Comparison of ENCODE assay signal across 14 cellular contexts in the genomic region with DNA sequence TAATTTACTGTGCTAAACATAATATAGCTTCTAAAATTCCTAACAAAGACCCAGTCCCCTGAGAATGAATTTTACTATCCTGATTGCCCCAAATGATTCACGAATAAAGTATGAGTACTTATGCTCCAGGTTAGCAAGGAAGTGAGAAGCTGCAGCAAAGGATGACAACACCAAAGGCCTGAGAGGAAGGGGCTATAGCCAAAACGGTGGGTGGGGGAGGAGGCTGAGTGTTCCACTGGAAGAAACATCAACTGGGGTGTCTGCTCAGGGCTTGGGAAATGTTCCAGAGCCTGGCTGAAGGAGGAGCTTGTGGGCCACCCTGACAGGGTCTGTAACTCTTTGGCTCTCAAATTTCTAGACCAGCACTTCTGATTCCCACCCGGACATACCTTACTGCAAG.
A peak's percentile ranks its signal among the peaks of the same experiment; 100 is the strongest.
DNase-seq lines count a peak whose midpoint lies in the region; ATAC-seq and TF ChIP-seq lines count a peak whose summit lies in the region.
"Had no signal": no experiment of that assay in that cellular context is flagged by ENCODE, and none has a peak within 500 bp of the region (broad histone marks: within the 10 kb centered on the region; RNA-seq: fewer than 3 reads in every experiment).

No MANE protein-coding gene starts in this region.

- no peak overlapping the region for H3K27ac ChIP-seq in GM23338 (ENCODE audit: low read depth)
- peak overlapping the region; percentile 47 for H3K27ac ChIP-seq in smooth muscle cell (ENCODE audit: low read depth)
- H3K27ac ChIP-seq: ascending aorta, colonic mucosa had no signal

- H4K20me1 ChIP-seq in GM23338 (replicated peaks; ENCODE audit: insufficient read depth) (no peaks in the 10 kb centered on the region), smooth muscle cell (ENCODE audit: low read depth) (no peaks in the 10 kb centered on the region)

- H3K4me3 ChIP-seq in GM23338: no peak overlapping the region
- H3K4me3 ChIP-seq in smooth muscle cell: no peak overlapping the region
- H3K4me3 ChIP-seq: ascending aorta, colonic mucosa had no signal

- peak in 1 of 2 experiments; percentile 25; a peak in 2 of 4 replicates for TF ChIP-seq CTCF in GM23338 (conservative IDR thresholded peaks at IDR 0.05; ENCODE audit: low read depth in 2 of 2)
- TF ChIP-seq CTCF in smooth muscle cell (IDR thresholded peaks at IDR 0.05; ENCODE audit: borderline replicate concordance, insufficient read depth, poor library complexity, severe bottlenecking): no peak

- H3K79me2 ChIP-seq in GM23338 (replicated peaks; ENCODE audit: insufficient read depth) (no peaks in the 10 kb centered on the region), smooth muscle cell (ENCODE audit: low read depth) (no peaks in the 10 kb centered on the region)

- no peaks in the 10 kb centered on the region for H3K36me3 Mint-ChIP-seq in GM23338 (ENCODE audit: low read depth)
- H3K36me3 Mint-ChIP-seq: CD8-positive, alpha-beta T cell had no signal

- H3K27ac Mint-ChIP-seq in GM23338: no peak overlapping the region
- H3K27ac Mint-ChIP-seq: activated CD4-positive, alpha-beta T cell treated with anti-CD3 and anti-CD28 coated beads, Interleukin-2, amount 10 ng/mL, durations not matched to agents 7 days and 5 days; CD8-positive, alpha-beta T cell; endodermal cell had no signal

- H3K9me3 Mint-ChIP-seq in GM23338: no peaks in the 10 kb centered on the region
- H3K9me3 Mint-ChIP-seq: activated CD4-positive, alpha-beta T cell treated with anti-CD3 and anti-CD28 coated beads, Interleukin-2, amount 10 ng/mL, durations not matched to agents 7 days and 5 days; CD8-positive, alpha-beta T cell; endodermal cell had no signal

- H3K9me2 ChIP-seq in GM23338 (ENCODE audit: insufficient read depth): no peaks in the 10 kb centered on the region; the same call in 1 of the 2 replicates

- H3K4me2 ChIP-seq in GM23338 (no peak overlapping the region), smooth muscle cell (no peak overlapping the region)

- H3K36me3 ChIP-seq in GM23338 (ENCODE audit: insufficient read depth) (no peaks in the 10 kb centered on the region), smooth muscle cell (ENCODE audit: low read depth) (no peaks in the 10 kb centered on the region)
- H3K36me3 ChIP-seq: ascending aorta, colonic mucosa had no signal

- H3K4me1 ChIP-seq in GM23338 (ENCODE audit: insufficient read depth) (peaks cover 14% of the 10 kb centered on the region), smooth muscle cell (ENCODE audit: low read depth) (peaks cover 5% of the 10 kb centered on the region)
- H3K4me1 ChIP-seq: ascending aorta, colonic mucosa had no signal

- ATAC-seq in GM23338: peak; percentile 73
- ATAC-seq: CD8-positive, alpha-beta T cell had no signal

- H3K4me3 Mint-ChIP-seq in GM23338: no peak overlapping the region
- H3K4me3 Mint-ChIP-seq: activated CD4-positive, alpha-beta T cell treated with anti-CD3 and anti-CD28 coated beads, Interleukin-2, amount 10 ng/mL, durations not matched to agents 7 days and 5 days; CD8-positive, alpha-beta T cell; endodermal cell had no signal

- H3K27me3 Mint-ChIP-seq in GM23338 (ENCODE audit: insufficient read depth, low read depth, poor library complexity): peaks cover 3% of the 10 kb centered on the region

- no peak overlapping the region for H3K9ac ChIP-seq in smooth muscle cell (ENCODE audit: low read depth)

- H3F3A ChIP-seq in GM23338 (replicated peaks; ENCODE audit: low read depth) (no peaks in the 10 kb centered on the region), smooth muscle cell (ENCODE audit: low read depth) (no peaks in the 10 kb centered on the region)

- DNase-seq in GM23338 (ENCODE audit: low spot score) (peak; percentile 44), amniotic epithelial cell (ENCODE audit: low read depth) (peak; percentile 40), iPS-NIHi7 (ENCODE audit: extremely low spot score) (peak; percentile 39), smooth muscle cell (lab: John Stamatoyannopoulos, UW; ENCODE audit: unreplicated experiment) (no peak), T-helper 2 cell (no peak), HuH-7 (ENCODE audit: low spot score) (no peak), NCI-H2227 treated with DMSO at 0.1 percent for 48 hours (lab: John Stamatoyannopoulos, UW) (no peak)
- DNase-seq: activated CD4-positive, alpha-beta T cell treated with anti-CD3 and anti-CD28 coated beads, Interleukin-2, amount 10 ng/mL, durations not matched to agents 7 days and 5 days; activated CD8-positive, alpha-beta memory T cell treated with anti-CD3 and anti-CD28 coated beads, Interleukin-2, amount 50 U/mL, for 48 hours; CD8-positive, alpha-beta T cell; colonic mucosa; endodermal cell; NCI-H526 had no signal

- peaks cover 33% of the 10 kb centered on the region for H3K4me1 Mint-ChIP-seq in GM23338
- H3K4me1 Mint-ChIP-seq: activated CD4-positive, alpha-beta T cell treated with anti-CD3 and anti-CD28 coated beads, Interleukin-2, amount 10 ng/mL, durations not matched to agents 7 days and 5 days had no signal

- H3K27me3 ChIP-seq in GM23338 (ENCODE audit: insufficient read depth) (no peaks in the 10 kb centered on the region), smooth muscle cell (ENCODE audit: low read depth) (no peaks in the 10 kb centered on the region)
- H3K27me3 ChIP-seq: ascending aorta, colonic mucosa had no signal

- 63% methylated on average over 3 of the region's 3 CpGs for WGBS in smooth muscle cell (ENCODE audit: low lambda C conversion rate)

- H3K9me3 ChIP-seq in smooth muscle cell (replicated peaks; ENCODE audit: low read depth): no peaks in the 10 kb centered on the region
- H3K9me3 ChIP-seq: ascending aorta, colonic mucosa had no signal

- H2AFZ ChIP-seq in GM23338: no peak overlapping the region
- H2AFZ ChIP-seq in smooth muscle cell (ENCODE audit: low read depth): no peak overlapping the region

TF ChIP-seq in GM23338, 12 proteins besides CTCF, POLR2A, EP300 and RAD21 (continues in another document):
- no peak for TF ChIP-seq EZH2phosphoT487 (IDR thresholded peaks at IDR 0.05; ENCODE audit: unreplicated experiment)
- no peak for TF ChIP-seq ZNF114 (CRISPR knock-in tag; IDR thresholded peaks at IDR 0.05)
- TF ChIP-seq, protein P1, sequence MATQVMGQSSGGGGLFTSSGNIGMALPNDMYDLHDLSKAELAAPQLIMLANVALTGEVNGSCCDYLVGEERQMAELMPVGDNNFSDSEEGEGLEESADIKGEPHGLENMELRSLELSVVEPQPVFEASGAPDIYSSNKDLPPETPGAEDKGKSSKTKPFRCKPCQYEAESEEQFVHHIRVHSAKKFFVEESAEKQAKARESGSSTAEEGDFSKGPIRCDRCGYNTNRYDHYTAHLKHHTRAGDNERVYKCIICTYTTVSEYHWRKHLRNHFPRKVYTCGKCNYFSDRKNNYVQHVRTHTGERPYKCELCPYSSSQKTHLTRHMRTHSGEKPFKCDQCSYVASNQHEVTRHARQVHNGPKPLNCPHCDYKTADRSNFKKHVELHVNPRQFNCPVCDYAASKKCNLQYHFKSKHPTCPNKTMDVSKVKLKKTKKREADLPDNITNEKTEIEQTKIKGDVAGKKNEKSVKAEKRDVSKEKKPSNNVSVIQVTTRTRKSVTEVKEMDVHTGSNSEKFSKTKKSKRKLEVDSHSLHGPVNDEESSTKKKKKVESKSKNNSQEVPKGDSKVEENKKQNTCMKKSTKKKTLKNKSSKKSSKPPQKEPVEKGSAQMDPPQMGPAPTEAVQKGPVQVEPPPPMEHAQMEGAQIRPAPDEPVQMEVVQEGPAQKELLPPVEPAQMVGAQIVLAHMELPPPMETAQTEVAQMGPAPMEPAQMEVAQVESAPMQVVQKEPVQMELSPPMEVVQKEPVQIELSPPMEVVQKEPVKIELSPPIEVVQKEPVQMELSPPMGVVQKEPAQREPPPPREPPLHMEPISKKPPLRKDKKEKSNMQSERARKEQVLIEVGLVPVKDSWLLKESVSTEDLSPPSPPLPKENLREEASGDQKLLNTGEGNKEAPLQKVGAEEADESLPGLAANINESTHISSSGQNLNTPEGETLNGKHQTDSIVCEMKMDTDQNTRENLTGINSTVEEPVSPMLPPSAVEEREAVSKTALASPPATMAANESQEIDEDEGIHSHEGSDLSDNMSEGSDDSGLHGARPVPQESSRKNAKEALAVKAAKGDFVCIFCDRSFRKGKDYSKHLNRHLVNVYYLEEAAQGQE (IDR thresholded peaks at IDR 0.05; ENCODE audit: unreplicated experiment): no peak

Comparison
In these comparisons a context has a peak if more than half of its experiments do, and no peak if none do; other contexts are left out.
1. DNase-seq: peak in GM23338 (single experiment), amniotic epithelial cell (single experiment) and iPS-NIHi7 (single experiment); none in smooth muscle cell (single experiment), T-helper 2 cell (0 of 5), HuH-7 (single experiment) and NCI-H2227 treated with DMSO at 0.1 percent for 48 hours (single experiment).